In genomic region chr17:62552851-62553659, GRCh38 we compare ENCODE assay signal across 8 cellular contexts.
A peak's percentile ranks its signal among the peaks of the same experiment; 100 is the strongest.
DNase-seq lines count a peak whose midpoint lies in the region; ATAC-seq and TF ChIP-seq lines count a peak whose summit lies in the region.
"Not testable (repeated sequence)": the region's sequence is repeated elsewhere in the genome, so short reads cannot be mapped to it uniquely, and the experiment has no call there.

No MANE protein-coding gene starts in this region.

- not testable (repeated sequence) for H3K4me3 ChIP-seq in BE2C (ENCODE audit: low read depth, low read length); psoas muscle

- H3K9me3 ChIP-seq in BE2C, psoas muscle: not testable (repeated sequence)

- intact Hi-C loops in Right ventricle myocardium superior (cut with DNase I); psoas muscle (cut with DNase I): not testable (repeated sequence)

- not testable (repeated sequence) for H3K27me3 ChIP-seq in BE2C; psoas muscle (ENCODE audit: insufficient read depth in 3 of 3, low read length in 2 of 3)

- peak; percentile 84 for ATAC-seq in GM18909 (IDR thresholded peaks at IDR 0.05; ENCODE audit: poor library complexity, unreplicated experiment)
- ATAC-seq in HG03103 (IDR thresholded peaks at IDR 0.05; ENCODE audit: low read depth, unreplicated experiment) = peak; percentile 58
- peak; percentile 84 for ATAC-seq in Right ventricle myocardium superior (ENCODE audit: poor library complexity)
- ATAC-seq in psoas muscle = peak; percentile 65 to 86 (median 79)

- H3K27ac ChIP-seq in psoas muscle = not testable (repeated sequence)

- WGBS in psoas muscle, 3 donors = 12 to 18% (median 17%) methylated on average over 4 of the region's 4 CpGs

- H3K4me1 ChIP-seq in BE2C, psoas muscle: not testable (repeated sequence)

- H3K36me3 ChIP-seq in BE2C = not testable (repeated sequence)
- H3K36me3 ChIP-seq in psoas muscle (ENCODE audit: insufficient read depth in 1 of 2, low read depth in 1 of 2) = peaks cover 0 to 24% of the 10 kb centered on the region in 2 donors

- DNase-seq in BE2C (peak; percentile 37), NCI-H2081 treated with DMSO at 0.1 percent for 48 hours (lab: John Stamatoyannopoulos, UW) (peak; percentile 30), T follicular helper cell (ENCODE audit: low read depth) (peak; percentile 17), amniotic epithelial cell (ENCODE audit: low read depth) (peak; percentile 48)
- not testable (repeated sequence) for DNase-seq in Right ventricle myocardium superior, psoas muscle

- peak; percentile 41; the same call in 1 of the 2 replicates for TF ChIP-seq CTCF in BE2C (IDR thresholded peaks at IDR 0.05; ENCODE audit: low read depth, low read length)
- peak; percentile 48 for TF ChIP-seq CTCF in psoas muscle (IDR thresholded peaks at IDR 0.05)
